ENCODE assay signal across 22 cellular contexts in genomic region chr17:51250314-51250840, GRCh38.
"Had no signal": no experiment of that assay in that cellular context is flagged by ENCODE, and none has a peak within 500 bp of the region (broad histone marks: within the 10 kb centered on the region; RNA-seq: fewer than 3 reads in every experiment).

No MANE protein-coding gene starts in this region.

- H3K27me3 Mint-ChIP-seq: activated CD8-positive, alpha-beta T cell treated with anti-CD3 and anti-CD28 coated beads for 36 hours; activated naive CD4-positive, alpha-beta T cell treated with anti-CD3 and anti-CD28 coated beads, Interleukin-2, amount 10 ng/mL, durations not matched to agents 7 days and 5 days; activated naive CD8-positive, alpha-beta T cell treated with anti-CD3 and anti-CD28 coated beads for 36 hours; T-cell had no signal

- H3K9me3 Mint-ChIP-seq: activated CD8-positive, alpha-beta T cell treated with anti-CD3 and anti-CD28 coated beads for 36 hours; activated naive CD4-positive, alpha-beta T cell treated with anti-CD3 and anti-CD28 coated beads, Interleukin-2, amount 10 ng/mL, durations not matched to agents 7 days and 5 days; activated naive CD8-positive, alpha-beta T cell treated with anti-CD3 and anti-CD28 coated beads for 36 hours; activated T-cell treated with anti-CD3 and anti-CD28 coated beads, Interleukin-2, amount 50 U/mL, for 72 hours; activated T-helper 2 cell treated with anti-CD3 and anti-CD28 coated beads, Interferon-gamma antibody, Interleukin-2, Interleukin-4, amounts not matched to agents 10 μg/mL and 5 μg/mL and 100 μg/mL, durations not matched to agents 14 hours and 24 hours and 36 hours; T-cell had no signal

- H3K27ac ChIP-seq: breast epithelium, SK-N-MC had no signal

- H3K4me3 Mint-ChIP-seq: activated CD8-positive, alpha-beta T cell treated with anti-CD3 and anti-CD28 coated beads for 36 hours; activated naive CD4-positive, alpha-beta T cell treated with anti-CD3 and anti-CD28 coated beads, Interleukin-2, amount 10 ng/mL, durations not matched to agents 7 days and 5 days; activated naive CD8-positive, alpha-beta T cell treated with anti-CD3 and anti-CD28 coated beads for 36 hours; activated T-cell treated with anti-CD3 and anti-CD28 coated beads, Interleukin-2, amount 50 U/mL, for 72 hours; T-cell had no signal

- H3K9me3 ChIP-seq: breast epithelium had no signal

- DNase-seq: activated CD4-positive, alpha-beta T cell treated with anti-CD3 and anti-CD28 coated beads, Interleukin-2, amount 50 U/mL, for 1 hour; activated CD4-positive, CD25-positive, alpha-beta regulatory T cell; activated CD8-positive, alpha-beta memory T cell treated with anti-CD3 and anti-CD28 coated beads, Interleukin-2, amount 50 U/mL, for 4 hours; activated CD8-positive, alpha-beta T cell treated with anti-CD3 and anti-CD28 coated beads for 36 hours; activated gamma-delta T cell treated with Interleukin-2 at 50 U/mL for 16 hours; activated naive CD4-positive, alpha-beta T cell treated with anti-CD3 and anti-CD28 coated beads, Interleukin-2, amount 10 ng/mL, durations not matched to agents 7 days and 5 days; activated naive CD8-positive, alpha-beta T cell treated with anti-CD3 and anti-CD28 coated beads for 36 hours; activated T-cell treated with anti-CD3 and anti-CD28 coated beads, Interleukin-2, amount 50 U/mL, for 72 hours; central memory CD4-positive, alpha-beta T cell; NCI-H1048; NCI-H146; NCI-H187 treated with DMSO at 0.1 percent for 48 hours; NCI-H2081 treated with DMSO at 0.1 percent for 48 hours; NCI-H446; NCI-H524; SHP77 treated with DMSO at 0.1 percent for 48 hours; T-cell; T-helper 2 cell; T1000 had no signal

- H3K4me3 ChIP-seq: breast epithelium, SK-N-MC had no signal

- H3K27me3 ChIP-seq: breast epithelium had no signal

- H3K4me1 ChIP-seq: breast epithelium had no signal

- H3K27ac Mint-ChIP-seq: activated naive CD4-positive, alpha-beta T cell treated with anti-CD3 and anti-CD28 coated beads, Interleukin-2, amount 10 ng/mL, durations not matched to agents 7 days and 5 days; T-cell had no signal
